ENCODE assay signal across 29 cellular contexts in the genomic region with DNA sequence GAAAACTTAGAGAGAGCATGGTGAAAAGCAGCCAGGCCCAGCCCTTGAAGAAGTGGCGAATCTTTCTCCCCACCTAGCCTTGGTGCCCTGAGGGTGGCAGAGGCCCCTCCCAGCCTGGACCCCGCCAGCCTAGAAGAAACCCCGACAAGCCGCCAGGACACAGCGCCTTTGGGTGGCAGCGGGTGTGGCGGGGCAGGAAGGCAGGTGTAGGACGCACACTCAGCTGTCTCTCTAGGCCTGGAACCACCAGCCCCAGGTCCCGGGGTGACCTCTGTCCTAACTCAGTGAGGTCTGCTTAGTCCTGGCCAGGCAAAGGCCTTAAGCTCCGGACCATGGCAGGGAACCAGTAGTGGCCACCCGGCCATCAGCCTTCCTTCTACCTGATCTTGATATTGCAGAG.
"Had no signal": no experiment of that assay in that cellular context is flagged by ENCODE, and none has a peak within 500 bp of the region (broad histone marks: within the 10 kb centered on the region; RNA-seq: fewer than 3 reads in every experiment).

No MANE protein-coding gene starts in this region.

- H3K4me3 Mint-ChIP-seq: naive B cell; naive thymus-derived CD8-positive, alpha-beta T cell; nephron progenitor cell; neural crest cell; stimulated activated naive CD8-positive, alpha-beta T cell treated with anti-CD3 and anti-CD28 coated beads, Interleukin-15, amount 100 ng/mL, for 72 hours had no signal

- H3K9me3 ChIP-seq: neutrophil, ovary, psoas muscle, right lobe of liver, sigmoid colon, suprapubic skin, testis, tibial artery, transverse colon, upper lobe of left lung, vagina had no signal

- H3K4me3 ChIP-seq: ovary, psoas muscle, right lobe of liver, sigmoid colon, suprapubic skin, testis, tibial artery, transverse colon, upper lobe of left lung, vagina had no signal

- H3K36me3 Mint-ChIP-seq: naive B cell; naive thymus-derived CD8-positive, alpha-beta T cell had no signal

- ATAC-seq: naive thymus-derived CD8-positive, alpha-beta T cell; psoas muscle; right cardiac atrium; right lobe of liver; stimulated activated naive CD8-positive, alpha-beta T cell treated with anti-CD3 and anti-CD28 coated beads, Interleukin-15, amount 100 ng/mL, for 72 hours; stimulated activated naive CD8-positive, alpha-beta T cell treated with anti-CD3 and anti-CD28 coated beads, Interleukin-15, Interleukin-2, amounts not matched to agents 100 U/mL and 50 U/mL, for 24 hours had no signal

- H3K27ac Mint-ChIP-seq: naive B cell; naive thymus-derived CD8-positive, alpha-beta T cell; nephron progenitor cell; progenitor cell of endocrine pancreas had no signal

- H3K9me3 Mint-ChIP-seq: nephron progenitor cell; stimulated activated naive CD8-positive, alpha-beta T cell treated with anti-CD3 and anti-CD28 coated beads, Interleukin-15, amount 100 ng/mL, for 72 hours had no signal

- DNase-seq: naive B cell; naive thymus-derived CD8-positive, alpha-beta T cell; nephron progenitor cell; nucleus accumbens; ovary; psoas muscle; right cardiac atrium; right lobe of liver; sigmoid colon; small intestine; stimulated activated CD4-positive, alpha-beta T cell treated with anti-CD3 and anti-CD28 coated beads, Interleukin-12 subunit alpha, Interleukin-12 subunit beta, amount 100 ng/mL, for 4 hours; stimulated activated CD4-positive, alpha-beta T cell treated with anti-CD3 and anti-CD28 coated beads, Interleukin-1b, Interleukin-23, amount 100 ng/mL, for 48 hours; stimulated activated CD4-positive, alpha-beta T cell treated with anti-CD3 and anti-CD28 coated beads, Interleukin-4, amount 100 ng/mL, for 1 hour; stimulated activated CD4-positive, alpha-beta T cell treated with anti-CD3 and anti-CD28 coated beads, Interleukin-4, amount 100 ng/mL, for 4 hours; stimulated activated CD8-positive, alpha-beta memory T cell treated with anti-CD3 and anti-CD28 coated beads, Interleukin-4, amount 100 ng/mL, for 48 hours; stimulated activated naive CD4-positive, alpha-beta T cell; stimulated activated naive CD8-positive, alpha-beta T cell treated with anti-CD3 and anti-CD28 coated beads, Interleukin-15, amount 100 ng/mL, for 72 hours; stimulated activated naive CD8-positive, alpha-beta T cell treated with anti-CD3 and anti-CD28 coated beads, Interleukin-15, Interleukin-2, amounts not matched to agents 100 U/mL and 50 U/mL, for 24 hours; substantia nigra; testis; tibial artery; transverse colon had no signal

- H3K4me1 Mint-ChIP-seq: naive B cell; naive thymus-derived CD8-positive, alpha-beta T cell; nephron progenitor cell; neural crest cell; stimulated activated naive CD8-positive, alpha-beta T cell treated with anti-CD3 and anti-CD28 coated beads, Interleukin-15, amount 100 ng/mL, for 72 hours had no signal

- H3K27ac ChIP-seq: ovary, parathyroid adenoma, psoas muscle, right lobe of liver, sigmoid colon, suprapubic skin, testis, tibial artery, transverse colon, upper lobe of left lung, vagina had no signal

- H3K36me3 ChIP-seq: neutrophil, ovary, right lobe of liver, sigmoid colon, suprapubic skin, tibial artery, transverse colon, upper lobe of left lung, vagina had no signal

- H3K27me3 ChIP-seq: ovary, right lobe of liver, sigmoid colon, suprapubic skin, testis, tibial artery, transverse colon, upper lobe of left lung, vagina had no signal

- H3K4me1 ChIP-seq: parathyroid adenoma, psoas muscle, right lobe of liver, sigmoid colon, suprapubic skin, testis, tibial artery, transverse colon, upper lobe of left lung, vagina had no signal
